ENCODE assay signal across 11 cellular contexts in the genomic region with DNA sequence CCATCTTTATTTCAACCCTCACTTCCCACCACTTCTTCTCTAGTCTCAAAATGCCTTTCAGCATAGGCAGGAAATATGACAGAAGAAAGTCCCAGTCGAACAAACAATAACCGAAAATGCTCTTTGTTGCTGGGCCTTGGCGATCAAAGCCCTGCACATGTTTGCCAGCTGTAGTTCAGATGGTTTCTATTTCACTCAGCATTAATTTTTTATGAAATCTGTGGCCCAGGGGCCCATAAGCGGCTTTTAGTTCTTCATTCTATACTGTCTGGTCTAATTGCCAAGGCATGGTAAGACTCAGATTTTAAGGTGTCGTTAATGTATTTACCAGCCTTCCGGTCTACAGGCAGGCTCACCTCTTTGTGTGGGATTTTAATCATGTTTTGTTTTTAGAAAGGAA. TPM values are rescaled to one million over a fixed set of nuclear protein-coding genes. Genes with fewer than 3 reads are reported as not detected.
DNase-seq lines count a peak whose midpoint lies in the region; ATAC-seq and TF ChIP-seq lines count a peak whose summit lies in the region.
"Had no signal": no experiment of that assay in that cellular context is flagged by ENCODE, and none has a peak within 500 bp of the region (broad histone marks: within the 10 kb centered on the region; RNA-seq: fewer than 3 reads in every experiment).

No MANE protein-coding gene starts in this region.

- in situ Hi-C loops in gastrocnemius medialis (cut with MboI; ENCODE audit: low sequenced_read_pairs in 4 of 4) = no loop called here

- WGBS in lower leg skin, 2 donors = 50 to 58% methylated on average over 6 of the region's 6 CpGs

- no peaks in the 10 kb centered on the region for H3K9me2 ChIP-seq in Loucy (replicated peaks; ENCODE audit: low read depth, low read length)

- DNase-seq in gastrocnemius medialis = no peak
- no peak for DNase-seq in MG63
- no peak for DNase-seq in medulla oblongata (ENCODE audit: extremely low spot score)
- DNase-seq in lower leg skin (ENCODE audit: low spot score in 2 of 2) = no peak
- DNase-seq in osteoblast (ENCODE audit: insufficient read length, low spot score, missing footprints) = no peak
- DNase-seq: effector memory CD4-positive, alpha-beta T cell; NCI-H524 treated with DMSO at 0.1 percent for 48 hours had no signal

- H3K36me3 ChIP-seq in Loucy (ENCODE audit: insufficient read depth, low read length) = no peaks in the 10 kb centered on the region
- no peaks in the 10 kb centered on the region for H3K36me3 ChIP-seq in gastrocnemius medialis
- H3K36me3 ChIP-seq in MG63 = no peaks in the 10 kb centered on the region
- H3K36me3 ChIP-seq in osteoblast (ENCODE audit: insufficient read depth, low read length) = no peaks in the 10 kb centered on the region

- H3K4me1 ChIP-seq in Loucy (ENCODE audit: insufficient read depth, low read length, poor library complexity, severe bottlenecking) (peaks cover 36% of the 10 kb centered on the region), gastrocnemius medialis (peaks cover 0 to 8% of the 10 kb centered on the region in 2 donors), osteoblast (ENCODE audit: insufficient read depth, low read length) (no peaks in the 10 kb centered on the region)

- H2AFZ ChIP-seq in Loucy (ENCODE audit: low read length) (no peak overlapping the region), osteoblast (ENCODE audit: low read length) (no peak overlapping the region)

- no peak for TF ChIP-seq CTCF in Loucy (conservative IDR thresholded peaks at IDR 0.05; ENCODE audit: low read length)
- TF ChIP-seq CTCF in gastrocnemius medialis (IDR thresholded peaks at IDR 0.05 in 4 of 5, conservative IDR thresholded peaks at IDR 0.05 in 1 of 5) = no peak
- TF ChIP-seq CTCF in lower leg skin (IDR thresholded peaks at IDR 0.05) = no peak
- no peak for TF ChIP-seq CTCF in osteoblast (IDR thresholded peaks at IDR 0.05; ENCODE audit: extremely low read depth, low read depth, low read length)

- H3K27me3 ChIP-seq in Loucy (ENCODE audit: insufficient read depth, low read length, poor library complexity, severe bottlenecking) (no peaks in the 10 kb centered on the region), gastrocnemius medialis (no peaks in the 10 kb centered on the region), MG63 (no peaks in the 10 kb centered on the region), osteoblast (ENCODE audit: insufficient read depth, low read length) (no peaks in the 10 kb centered on the region)

- no peaks in the 10 kb centered on the region for H3K79me2 ChIP-seq in Loucy (ENCODE audit: insufficient read depth, low read length)
- no peaks in the 10 kb centered on the region for H3K79me2 ChIP-seq in osteoblast (ENCODE audit: insufficient read depth, low read length)

- H3F3A ChIP-seq in Loucy (ENCODE audit: low read depth) = no peaks in the 10 kb centered on the region

- H3K27ac ChIP-seq in gastrocnemius medialis = peak overlapping the region in 3 of 4 donors; percentile 28 to 41 (median 32)
- no peak overlapping the region for H3K27ac ChIP-seq in osteoblast (ENCODE audit: low read depth, low read length)

- H4K20me1 ChIP-seq in Loucy (ENCODE audit: insufficient read depth, low read length, poor library complexity, severe bottlenecking) (no peaks in the 10 kb centered on the region), osteoblast (ENCODE audit: insufficient read depth, low read length) (no peaks in the 10 kb centered on the region)

- H3K9ac ChIP-seq in Loucy (ENCODE audit: low read depth, low read length, poor library complexity, severe bottlenecking) = no peak overlapping the region

- ATAC-seq in GM18907 (IDR thresholded peaks at IDR 0.05; ENCODE audit: unreplicated experiment) = peak; percentile 65
- peak; percentile 46 for ATAC-seq in HG02763 (IDR thresholded peaks at IDR 0.05; ENCODE audit: unreplicated experiment)
- ATAC-seq in gastrocnemius medialis = no peak

- H3K4me3 ChIP-seq in Loucy (ENCODE audit: low read length, poor library complexity, severe bottlenecking) = peak overlapping the region; percentile 39
- H3K4me3 ChIP-seq in gastrocnemius medialis = no peak overlapping the region
- H3K4me3 ChIP-seq in MG63 = no peak overlapping the region
- no peak overlapping the region for H3K4me3 ChIP-seq in lower leg skin (ENCODE audit: low read depth, poor library complexity, severe bottlenecking)
- H3K4me3 ChIP-seq in osteoblast (ENCODE audit: insufficient read depth, low read length) = no peak overlapping the region

- peak overlapping the region; percentile 52 for H3K4me2 ChIP-seq in Loucy (ENCODE audit: low read depth, low read length, poor library complexity, severe bottlenecking)
- H3K4me2 ChIP-seq in osteoblast (ENCODE audit: insufficient read depth, low read length) = no peak overlapping the region

- H3K9me3 ChIP-seq in Loucy (ENCODE audit: insufficient read depth, low read depth, low read length) = no peaks in the 10 kb centered on the region
- no peaks in the 10 kb centered on the region for H3K9me3 ChIP-seq in gastrocnemius medialis
- H3K9me3 ChIP-seq in MG63 = no peaks in the 10 kb centered on the region
- no peaks in the 10 kb centered on the region for H3K9me3 ChIP-seq in osteoblast (ENCODE audit: low read depth, low read length)

- TF ChIP-seq POLR2A in gastrocnemius medialis (IDR thresholded peaks at IDR 0.05) (no peak), lower leg skin (IDR thresholded peaks at IDR 0.05) (no peak)

- intact Hi-C loops in gastrocnemius medialis (cut with DNase I; ENCODE audit: low total_unique reads) (no loop called here), lower leg skin (cut with DNase I; ENCODE audit: low total_unique reads) (no loop called here)

RNA-seq across cellular contexts. Expression of a gene that starts 10.9 kb away (rescaled TPM):
- total RNA-seq in gastrocnemius medialis (10 to 100 TPM; 19.9 to 61.1 (median 33.9) TPM), lower leg skin (10 to 100 TPM in 2 of 4 donors, 1 to 10 TPM in 2; 7.8 to 46.5 (median 16.0) TPM), osteoblast (under 0.01 TPM in 2 replicates)
- not detected in 2 replicates for total RNA-seq in MG63 (2014; rRNA removed; shearing (Covaris generic); ENCODE audit: low replicate concordance)
- total RNA-seq: activated CD8-positive, alpha-beta memory T cell treated with anti-CD3 and anti-CD28 coated beads for 36 hours had no signal

Comparison
In these comparisons a context has a peak if more than half of its experiments do, and no peak if none do; other contexts are left out.
1. ATAC-seq: peak in GM18907 (single experiment) and HG02763 (single experiment); none in gastrocnemius medialis (0 of 2).